8 cellular contexts compared by ENCODE assay signal in genomic region chr5:54883374-54884194, GRCh38.
A peak's percentile ranks its signal among the peaks of the same experiment; 100 is the strongest.
DNase-seq lines count a peak whose midpoint lies in the region; ATAC-seq and TF ChIP-seq lines count a peak whose summit lies in the region.

No MANE protein-coding gene starts in this region.

- H3K4ac ChIP-seq in mesendoderm (ENCODE audit: low read depth, low read length): peak overlapping the region; percentile 74

- in situ Hi-C loops in ACHN (cut with HindIII; ENCODE audit: low pct_ligation_motif_present, low pct_unique_long_range_greater_than_20kb, low sequenced_read_pairs): no loop called here

- peak overlapping the region; percentile 25 for H2BK5ac ChIP-seq in mesendoderm (ENCODE audit: low read length)

- H2BK15ac ChIP-seq in mesendoderm (replicated peaks; ENCODE audit: low read depth): peak overlapping the region; percentile 9

- H3K56ac ChIP-seq in mesendoderm (ENCODE audit: low read length): peak overlapping the region; percentile 91

- H3K4me1 Mint-ChIP-seq in effector memory CD8-positive, alpha-beta T cell (ENCODE audit: low read depth in 2 of 2): peaks cover 11 to 14% of the 10 kb centered on the region in 2 donors

- H3K79me1 ChIP-seq in mesendoderm (ENCODE audit: low read length): no peaks in the 10 kb centered on the region

- no peak overlapping the region for H4K8ac ChIP-seq in mesendoderm (ENCODE audit: low read depth, low read length)

- H3K79me2 ChIP-seq in mesendoderm (ENCODE audit: control insufficient read depth, insufficient read depth, low read length): no peaks in the 10 kb centered on the region

- H3K27ac ChIP-seq in mesendoderm (ENCODE audit: low read depth, low read length) (no peak overlapping the region), upper lobe of left lung (no peak overlapping the region)

- TF ChIP-seq CTCF in upper lobe of left lung (IDR thresholded peaks at IDR 0.05): no peak

- DNase-seq in ACHN: peak; percentile 49
- peak; percentile 23 for DNase-seq in NCI-H2171 (lab: John Stamatoyannopoulos, UW)
- DNase-seq in effector memory CD8-positive, alpha-beta T cell: no peak
- DNase-seq in mesendoderm: peak; percentile 83
- peak in 1 of 2 donors; percentile 86 for DNase-seq in upper lobe of left lung
- DNase-seq in central memory CD4-positive, alpha-beta T cell: no peak

- H3K36me3 ChIP-seq in mesendoderm (ENCODE audit: control insufficient read depth, insufficient read depth, low read length) (no peaks in the 10 kb centered on the region), upper lobe of left lung (no peaks in the 10 kb centered on the region)

- H2BK120ac ChIP-seq in mesendoderm (ENCODE audit: low read depth, low read length): no peak overlapping the region

- H3K27ac Mint-ChIP-seq in effector memory CD8-positive, alpha-beta T cell: peak overlapping the region in 1 of 2 donors; percentile 6

- peak overlapping the region; percentile 54 for H3K4me3 ChIP-seq in mesendoderm (ENCODE audit: low read length)
- peak overlapping the region; percentile 9 to 53 (median 45) for H3K4me3 ChIP-seq in upper lobe of left lung

- H3K27me3 ChIP-seq in mesendoderm (ENCODE audit: insufficient read depth, low read length, poor library complexity): no peaks in the 10 kb centered on the region
- H3K27me3 ChIP-seq in upper lobe of left lung: peaks cover 0 to 14% (median 7%) of the 10 kb centered on the region in 4 donors

- H3K9me3 Mint-ChIP-seq in effector memory CD8-positive, alpha-beta T cell: no peaks in the 10 kb centered on the region

- H3K4me3 Mint-ChIP-seq in effector memory CD8-positive, alpha-beta T cell: peak overlapping the region; percentile 68 to 81

- H4K5ac ChIP-seq in mesendoderm (ENCODE audit: low read length): no peak overlapping the region

- peak; percentile 35 for ATAC-seq in effector memory CD8-positive, alpha-beta T cell (replicated peaks)
- ATAC-seq in upper lobe of left lung (ENCODE audit: low FRiP score in 2 of 2): peak; percentile 28 to 81
- ATAC-seq in HG03139 (IDR thresholded peaks at IDR 0.05; ENCODE audit: unreplicated experiment): no peak
- no peak for ATAC-seq in GM21528 (IDR thresholded peaks at IDR 0.05; ENCODE audit: low FRiP score, unreplicated experiment)

- H3K18ac ChIP-seq in mesendoderm (ENCODE audit: low read length): peak overlapping the region; percentile 69

- peaks cover 4% of the 10 kb centered on the region for H3K36me3 Mint-ChIP-seq in effector memory CD8-positive, alpha-beta T cell (ENCODE audit: insufficient read depth)

- peak overlapping the region; percentile 14 for H3K4me2 ChIP-seq in mesendoderm (ENCODE audit: low read length)

- no peak for TF ChIP-seq EP300 in upper lobe of left lung (IDR thresholded peaks at IDR 0.05)

- H2AK5ac ChIP-seq in mesendoderm (ENCODE audit: low read length): no peak overlapping the region

- peak overlapping the region; percentile 88 for H3K9ac ChIP-seq in mesendoderm (ENCODE audit: low read length)

- no peak for TF ChIP-seq POLR2A in upper lobe of left lung (IDR thresholded peaks at IDR 0.05)

- peaks cover 3% of the 10 kb centered on the region for H3K4me1 ChIP-seq in mesendoderm (ENCODE audit: control insufficient read depth, low read depth, low read length)
- peaks cover 5 to 13% (median 11%) of the 10 kb centered on the region in 4 donors for H3K4me1 ChIP-seq in upper lobe of left lung

- H3K23ac ChIP-seq in mesendoderm (ENCODE audit: low read length): peak overlapping the region; percentile 59

- no peaks in the 10 kb centered on the region for H3K9me3 ChIP-seq in upper lobe of left lung

- H3K27me3 Mint-ChIP-seq in effector memory CD8-positive, alpha-beta T cell: peaks cover 45 to 79% of the 10 kb centered on the region in 2 donors

- WGBS in mesendoderm (ENCODE audit: extremely low coverage, insufficient coverage, low lambda C conversion rate): no CpG with 5 or more reads among the region's 75 CpGs
- 9 to 10% methylated on average over 30 to 35 of the region's 75 CpGs for WGBS in upper lobe of left lung, 2 donors

Comparison
In these comparisons a context has a peak if more than half of its experiments do, and no peak if none do; other contexts are left out.
1. DNase-seq: peak in ACHN (single experiment), NCI-H2171 (single experiment) and mesendoderm (single experiment); none in effector memory CD8-positive, alpha-beta T cell (0 of 3) and central memory CD4-positive, alpha-beta T cell (single experiment).
2. ATAC-seq: peak in effector memory CD8-positive, alpha-beta T cell (single experiment) and upper lobe of left lung (2 of 2); none in HG03139 (single experiment) and GM21528 (single experiment).